ENCODE assay signal across 8 cellular contexts in genomic region chr2:46164581-46165301, GRCh38.
DNase-seq lines count a peak whose midpoint lies in the region; ATAC-seq lines count a peak whose summit lies in the region.

No MANE protein-coding gene starts in this region.

- peaks cover 54% of the 10 kb centered on the region for H3K4me1 ChIP-seq in adipocyte (ENCODE audit: control insufficient read depth, insufficient read depth, low read length)

- intact Hi-C loops in left ventricle myocardium superior (cut with micrococcal nuclease) = no loop called here

- H3K4me3 ChIP-seq in adipocyte (ENCODE audit: low read length) = peak overlapping the region; percentile 61

- ATAC-seq in left ventricle myocardium superior = peak; percentile 93
- ATAC-seq in GM21360 (IDR thresholded peaks at IDR 0.05; ENCODE audit: unreplicated experiment) = no peak
- no peak for ATAC-seq in HG02623 (IDR thresholded peaks at IDR 0.05; ENCODE audit: unreplicated experiment)

- peak; percentile 95 for DNase-seq in Daoy (ENCODE audit: low read depth)
- DNase-seq in adipocyte (ENCODE audit: low read depth) = peak; percentile 96
- peak; percentile 72 for DNase-seq in left ventricle myocardium superior
- DNase-seq in putamen (ENCODE audit: low spot score) = peak; percentile 32
- DNase-seq in activated CD4-positive, alpha-beta T cell treated with anti-CD3 and anti-CD28 coated beads for 4 hours = no peak
- DNase-seq in NCI-H2081 (lab: John Stamatoyannopoulos, UW) = no peak

- H3K36me3 ChIP-seq in adipocyte (ENCODE audit: control insufficient read depth, insufficient read depth, low read length, severe bottlenecking) = peaks cover under 1% of the 10 kb centered on the region

- H3K27me3 ChIP-seq in adipocyte (replicated peaks; ENCODE audit: control insufficient read depth, insufficient read depth, low read length) = no peaks in the 10 kb centered on the region

- H3K9me3 ChIP-seq in adipocyte (ENCODE audit: control insufficient read depth, low read length) = no peaks in the 10 kb centered on the region

- peak overlapping the region; percentile 72 for H3K9ac ChIP-seq in adipocyte (ENCODE audit: low read length)

Comparison
In these comparisons a context has a peak if more than half of its experiments do, and no peak if none do; other contexts are left out.
1. DNase-seq: peak in Daoy (single experiment), adipocyte (single experiment), left ventricle myocardium superior (single experiment) and putamen (single experiment); none in activated CD4-positive, alpha-beta T cell treated with anti-CD3 and anti-CD28 coated beads for 4 hours (0 of 2) and NCI-H2081 (0 of 2).